ENCODE assay signal across 9 cellular contexts in genomic region chr10:62082270-62082669, GRCh38.
DNase-seq lines count a peak whose midpoint lies in the region; ATAC-seq and TF ChIP-seq lines count a peak whose summit lies in the region.
"Had no signal": no experiment of that assay in that cellular context is flagged by ENCODE, and none has a peak within 500 bp of the region (broad histone marks: within the 10 kb centered on the region; RNA-seq: fewer than 3 reads in every experiment).

No MANE protein-coding gene starts in this region.

- H3K27ac Mint-ChIP-seq in CD14-positive monocyte, result peak overlapping the region; percentile 87 to 97 (median 92)

- no peaks in the 10 kb centered on the region for H4K20me1 ChIP-seq in PC-9 (ENCODE audit: insufficient read depth)

- no peaks in the 10 kb centered on the region for H3K79me2 ChIP-seq in PC-9 (ENCODE audit: low read depth)
- H3K79me2 ChIP-seq in parathyroid adenoma, result no peaks in the 10 kb centered on the region

- H3K9me3 ChIP-seq in PC-9 (ENCODE audit: insufficient read depth, low read depth) (no peaks in the 10 kb centered on the region; the same call in 1 of the 2 replicates), duodenal mucosa (ENCODE audit: control insufficient read depth in 1 of 2, low read length in 2 of 2) (no peaks in the 10 kb centered on the region), parathyroid adenoma (ENCODE audit: control insufficient read depth, low read length) (no peaks in the 10 kb centered on the region)

- H3K9me3 Mint-ChIP-seq in CD14-positive monocyte, result no peaks in the 10 kb centered on the region

- H3K27ac ChIP-seq in PC-9 (peak overlapping the region; percentile 41; the same call in 1 of the 2 replicates), duodenal mucosa (ENCODE audit: low read depth, low read length) (peak overlapping the region; percentile 73), parathyroid adenoma (peak overlapping the region; percentile 31)

- CTCF ChIA-PET in PC-9 (lab: Charles Lee), result interaction anchor here (0.6 to 1.1 kb wide), 2 partner anchors 25 to 163 kb away, joined by 3 read pairs; no protein-coding TSS in a partner anchor

- no peaks in the 10 kb centered on the region for H3K36me3 ChIP-seq in PC-9 (ENCODE audit: low read depth)
- H3K36me3 ChIP-seq in duodenal mucosa (ENCODE audit: control insufficient read depth in 1 of 2, insufficient read depth in 2 of 2, low read length in 2 of 2), result peaks cover 6 to 15% of the 10 kb centered on the region in 2 donors
- no peaks in the 10 kb centered on the region for H3K36me3 ChIP-seq in parathyroid adenoma (ENCODE audit: control insufficient read depth, insufficient read depth, low read length)

- H3K4me1 ChIP-seq in PC-9 (replicated peaks; ENCODE audit: insufficient read depth) (peaks cover 52% of the 10 kb centered on the region), duodenal mucosa (ENCODE audit: control insufficient read depth in 1 of 2, insufficient read depth in 2 of 2, low read length in 2 of 2) (peaks cover 46 to 51% of the 10 kb centered on the region in 2 donors), parathyroid adenoma (peaks cover 10% of the 10 kb centered on the region)

- ATAC-seq in HG03354 (IDR thresholded peaks at IDR 0.05; ENCODE audit: poor library complexity, severe bottlenecking, unreplicated experiment), result no peak
- no peak for ATAC-seq in HG03342 (IDR thresholded peaks at IDR 0.05; ENCODE audit: unreplicated experiment)
- ATAC-seq in HG03095 (IDR thresholded peaks at IDR 0.05; ENCODE audit: unreplicated experiment), result no peak

- H3F3A ChIP-seq in PC-9 (ENCODE audit: insufficient read depth, low read depth), result peaks cover 10% of the 10 kb centered on the region

- peak overlapping the region in 1 of 2 donors; percentile 75 for H3K4me3 Mint-ChIP-seq in CD14-positive monocyte

- H3K27me3 Mint-ChIP-seq in CD14-positive monocyte (ENCODE audit: low read depth in 3 of 3), result no peaks in the 10 kb centered on the region

- H3K9ac ChIP-seq in duodenal mucosa (ENCODE audit: low read depth in 1 of 2, low read length in 2 of 2) (peak overlapping the region; percentile 35 to 53), parathyroid adenoma (no peak overlapping the region)

- H3K9me2 ChIP-seq in PC-9 (ENCODE audit: insufficient read depth), result no peaks in the 10 kb centered on the region

- no peak overlapping the region for H3K4me3 ChIP-seq in PC-9
- H3K4me3 ChIP-seq in duodenal mucosa (ENCODE audit: low read depth in 1 of 2, low read length in 2 of 2), result peak overlapping the region; percentile 22 to 44
- no peak overlapping the region for H3K4me3 ChIP-seq in parathyroid adenoma (ENCODE audit: low read depth, low read length)

- no peak for TF ChIP-seq CTCF in CD14-positive monocyte (IDR thresholded peaks at IDR 0.05)
- TF ChIP-seq CTCF in PC-9 (conservative IDR thresholded peaks at IDR 0.05), result no peak
- TF ChIP-seq CTCF in parathyroid adenoma (IDR thresholded peaks at IDR 0.05), result no peak

- H3K4me2 ChIP-seq in PC-9 (no peak overlapping the region), parathyroid adenoma (ENCODE audit: low read length) (no peak overlapping the region)

- POLR2A ChIA-PET in PC-9 (lab: Charles Lee; ENCODE audit: unreplicated experiment), result interaction anchor here (0.5 kb wide), 1 partner anchor 12 kb away, joined by 5 read pairs; no protein-coding TSS in a partner anchor

- peaks cover 34% of the 10 kb centered on the region for H3K4me1 Mint-ChIP-seq in CD14-positive monocyte

- H2AFZ ChIP-seq in PC-9, result no peak overlapping the region
- no peak overlapping the region for H2AFZ ChIP-seq in parathyroid adenoma

- no peaks in the 10 kb centered on the region for H3K27me3 ChIP-seq in PC-9 (ENCODE audit: insufficient read depth, low read depth)
- no peaks in the 10 kb centered on the region for H3K27me3 ChIP-seq in duodenal mucosa (ENCODE audit: control insufficient read depth in 1 of 2, insufficient read depth in 2 of 2, low read length in 2 of 2)
- no peaks in the 10 kb centered on the region for H3K27me3 ChIP-seq in parathyroid adenoma (ENCODE audit: control insufficient read depth, insufficient read depth, low read length)

- intact Hi-C loops in CD14-positive monocyte (cut with micrococcal nuclease) (no loop called here), PC-9 (cut with micrococcal nuclease; ENCODE audit: unreplicated experiment) (no loop called here)

- DNase-seq in CD14-positive monocyte (ENCODE audit: low spot score) (no peak), PC-9 (peak in 1 of 2 experiments; percentile 30), KG1 (lab: John Stamatoyannopoulos, UW) (no peak)
- DNase-seq: amniotic stem cell had no signal

- H3K36me3 Mint-ChIP-seq in CD14-positive monocyte, result peaks cover 17 to 18% of the 10 kb centered on the region in 2 donors

- no TSS peak for BruUV-seq in PC-9 (replicated peaks; lab: Mats Ljungman, UMichigan)

Comparison
In these comparisons a context has a peak if more than half of its experiments do, and no peak if none do; other contexts are left out.
1. H3K4me3 ChIP-seq: peak in duodenal mucosa (2 of 2); none in PC-9 (single experiment) and parathyroid adenoma (single experiment).
2. Peak in every context shown above with its lines, with median percentiles within 50 percentile points of each other: H3K27ac ChIP-seq.